Comparison of ENCODE assay signal across 12 cellular contexts in genomic region chr2:179614121-179614520, GRCh38.
"Had no signal": no experiment of that assay in that cellular context is flagged by ENCODE, and none has a peak within 500 bp of the region (broad histone marks: within the 10 kb centered on the region; RNA-seq: fewer than 3 reads in every experiment).

No MANE protein-coding gene starts in this region.

- DNase-seq: activated CD4-positive, alpha-beta T cell treated with anti-CD3 and anti-CD28 coated beads, Interleukin-2, amount 10 ng/mL, durations not matched to agents 7 days and 5 days; activated CD8-positive, alpha-beta memory T cell treated with anti-CD3 and anti-CD28 coated beads, Interleukin-2, amount 50 U/mL, for 48 hours; activated gamma-delta T cell; activated T-cell treated with anti-CD3 and anti-CD28 coated beads, Interleukin-2, amount 50 U/mL, for 72 hours; kidney; left ventricle myocardium inferior; nephron progenitor cell; right lobe of liver; spleen had no signal

- H3K4me3 ChIP-seq: breast epithelium, gastroesophageal sphincter, hepatocyte, left ventricle myocardium inferior, right lobe of liver, spleen had no signal

- H3K27ac ChIP-seq: breast epithelium, gastroesophageal sphincter, hepatocyte, left ventricle myocardium inferior, right lobe of liver, spleen had no signal

- H3K4me2 ChIP-seq: hepatocyte had no signal

- H3K4me1 ChIP-seq: breast epithelium, left ventricle myocardium inferior, right lobe of liver, spleen had no signal

- H3K27me3 ChIP-seq: breast epithelium, gastroesophageal sphincter, hepatocyte, right lobe of liver had no signal

- H3K36me3 ChIP-seq: breast epithelium, gastroesophageal sphincter, left ventricle myocardium inferior, right lobe of liver, spleen had no signal

- ATAC-seq: activated T-cell treated with anti-CD3 and anti-CD28 coated beads, Interleukin-2, amount 50 U/mL, for 72 hours; right lobe of liver had no signal

- H3K79me2 ChIP-seq: hepatocyte had no signal

- H2AFZ ChIP-seq: hepatocyte had no signal

- H3K9me3 ChIP-seq: breast epithelium, gastroesophageal sphincter, left ventricle myocardium inferior, right lobe of liver, spleen had no signal
